In the genomic region with DNA sequence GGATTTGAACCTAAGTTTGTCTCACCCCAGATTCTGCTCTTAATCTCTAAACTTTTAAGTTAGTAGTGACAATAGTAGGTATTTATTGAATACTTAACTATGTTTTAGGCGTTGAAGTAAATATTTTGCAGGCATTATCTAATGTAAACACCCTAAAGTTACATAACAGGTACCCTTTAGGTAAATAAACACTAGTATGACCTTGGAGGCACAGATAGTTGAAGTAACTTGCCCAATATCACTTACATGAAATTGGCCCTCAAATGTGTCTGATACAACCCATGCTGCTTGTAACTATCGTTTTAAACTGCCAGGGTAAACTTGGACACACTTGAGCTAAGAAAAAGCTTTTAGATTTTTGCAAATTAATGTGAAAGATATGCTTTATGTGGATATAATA, we compare ENCODE assay signal across 29 cellular contexts. TPM values are rescaled to one million over a fixed set of nuclear protein-coding genes. Genes with fewer than 3 reads are reported as not detected.
DNase-seq lines count a peak whose midpoint lies in the region; ATAC-seq, FAIRE-seq and TF ChIP-seq lines count a peak whose summit lies in the region.
"Had no signal": no experiment of that assay in that cellular context is flagged by ENCODE, and none has a peak within 500 bp of the region (broad histone marks: within the 10 kb centered on the region; RNA-seq: fewer than 3 reads in every experiment).

No MANE protein-coding gene starts in this region.

- H3F3A ChIP-seq in DOHH2 (ENCODE audit: control insufficient read depth, insufficient read depth) (no peaks in the 10 kb centered on the region), OCI-LY1 (ENCODE audit: insufficient read depth, low read length) (no peaks in the 10 kb centered on the region)

- SMC1A ChIA-PET in GM12878 (lab: Charles Lee; ENCODE audit: uncharacterized antibody, unreplicated experiment) = interaction anchor here (2.2 kb wide), 1 partner anchor 37 kb away, joined by 8 read pairs; no protein-coding TSS in a partner anchor

- TF ChIP-seq POLR2A in GM12878 (IDR thresholded peaks at IDR 0.05; ENCODE audit: low read depth, low read length) = no peak
- TF ChIP-seq POLR2A in GM12891 (IDR thresholded peaks at IDR 0.05; ENCODE audit: low read depth, low read length) = no peak
- no peak for TF ChIP-seq POLR2A in gastrocnemius medialis (IDR thresholded peaks at IDR 0.05)

- ATAC-seq in GM12878 = no peak
- ATAC-seq in gastrocnemius medialis = no peak
- ATAC-seq: CD8-positive, alpha-beta T cell had no signal

- H4K20me1 ChIP-seq in DOHH2 (ENCODE audit: control insufficient read depth, insufficient read depth, low read depth, low read length) (no peaks in the 10 kb centered on the region), OCI-LY1 (ENCODE audit: insufficient read depth, low read length) (no peaks in the 10 kb centered on the region), GM12878 (ENCODE audit: control insufficient read depth, insufficient read depth) (no peaks in the 10 kb centered on the region)

- H3K9me2 ChIP-seq in DOHH2 (replicated peaks; ENCODE audit: control insufficient read depth, low read length) (no peaks in the 10 kb centered on the region), OCI-LY1 (ENCODE audit: low read depth, low read length) (no peaks in the 10 kb centered on the region)

- TF ChIP-seq CTCF in DOHH2 (IDR thresholded peaks at IDR 0.05; ENCODE audit: low read depth, low read length, poor library complexity, severe bottlenecking) = no peak
- no peak for TF ChIP-seq CTCF in OCI-LY1 (IDR thresholded peaks at IDR 0.05; ENCODE audit: low read length)
- no peak for TF ChIP-seq CTCF in GM12878 (IDR thresholded peaks at IDR 0.05 in 2 of 3, conservative IDR thresholded peaks at IDR 0.05 in 1 of 3; ENCODE audit: control insufficient read depth in 2 of 3, extremely low read depth in 1 of 3, insufficient read depth in 1 of 3, low read depth in 3 of 3, low read length in 3 of 3)
- TF ChIP-seq CTCF in liver (IDR thresholded peaks at IDR 0.05; ENCODE audit: low read depth, low read length, missing input control) = no peak
- no peak for TF ChIP-seq CTCF in gastrocnemius medialis (IDR thresholded peaks at IDR 0.05 in 4 of 5, conservative IDR thresholded peaks at IDR 0.05 in 1 of 5)

- FAIRE-seq in GM12878 (lab: Jason Lieb, UNC) (no peak), GM12891 (lab: Jason Lieb, UNC) (no peak)
- FAIRE-seq: A204.1, H1, HTR-8/SVneo had no signal

- H3K4me3 ChIP-seq in DOHH2 (ENCODE audit: low read length) (no peak overlapping the region), OCI-LY1 (ENCODE audit: low read depth, low read length, poor library complexity, severe bottlenecking) (no peak overlapping the region), GM12878 (no peak overlapping the region), liver (ENCODE audit: low read depth in 1 of 3, low read length in 3 of 3) (no peak overlapping the region), gastrocnemius medialis (no peak overlapping the region)
- H3K4me3 ChIP-seq: BLaER1 treated with 17β-estradiol and CSF1 and Interleukin-3, amounts not matched to agents 10 nM and 100 nM; SJSA1 had no signal

- peaks cover 24% of the 10 kb centered on the region for H3K4me1 ChIP-seq in DOHH2 (ENCODE audit: control insufficient read depth, low read length)
- H3K4me1 ChIP-seq in OCI-LY1 (ENCODE audit: insufficient read depth, low read length, severe bottlenecking) = peaks cover 20% of the 10 kb centered on the region
- H3K4me1 ChIP-seq in GM12878 (ENCODE audit: control insufficient read depth, insufficient read depth, low read length) = no peaks in the 10 kb centered on the region
- peaks cover 0 to 25% (median 9%) of the 10 kb centered on the region in 4 donors for H3K4me1 ChIP-seq in liver (ENCODE audit: control insufficient read depth in 4 of 4, insufficient read depth in 4 of 4, low read length in 3 of 4)
- peaks cover 0 to 4% of the 10 kb centered on the region in 2 donors for H3K4me1 ChIP-seq in gastrocnemius medialis

- 61% methylated on average over 2 of the region's 2 CpGs for WGBS in GM12878 (ENCODE audit: insufficient coverage, insufficient replicate concordance, low lambda C conversion rate, missing lambda C conversion rate)
- 18% methylated on average over 2 of the region's 2 CpGs for WGBS in liver

- H3K9me3 ChIP-seq in DOHH2 (ENCODE audit: control insufficient read depth, insufficient read depth, low read length) (no peaks in the 10 kb centered on the region), OCI-LY1 (ENCODE audit: low read length) (no peaks in the 10 kb centered on the region), GM12878 (replicated peaks; ENCODE audit: control insufficient read depth, insufficient read depth, low read length) (no peaks in the 10 kb centered on the region), liver (ENCODE audit: control insufficient read depth in 4 of 4, low read length in 3 of 4) (no peaks in the 10 kb centered on the region), gastrocnemius medialis (no peaks in the 10 kb centered on the region)
- H3K9me3 ChIP-seq: BLaER1 treated with 17β-estradiol and CSF1 and Interleukin-3, amounts not matched to agents 10 nM and 100 nM; Caco-2; SJSA1 had no signal

- POLR2A ChIA-PET in GM12878 (lab: Charles Lee) = no interaction called here

- H3K9ac ChIP-seq in OCI-LY1 (ENCODE audit: low read length) = no peak overlapping the region; the same call in 1 of the 2 replicates
- no peak overlapping the region for H3K9ac ChIP-seq in GM12878 (ENCODE audit: control insufficient read depth, insufficient read depth, low read length)
- no peak overlapping the region for H3K9ac ChIP-seq in liver (ENCODE audit: low read depth in 1 of 2, low read length in 2 of 2)
- H3K9ac ChIP-seq: BLaER1 treated with 17β-estradiol and CSF1 and Interleukin-3, amounts not matched to agents 10 nM and 100 nM had no signal

- RAD21 ChIA-PET in GM12878 (lab: Charles Lee; ENCODE audit: unreplicated experiment) = no interaction called here

- H3K27ac ChIP-seq in DOHH2 (ENCODE audit: low read depth, low read length) = no peak overlapping the region
- H3K27ac ChIP-seq in OCI-LY1 (ENCODE audit: low read depth, low read length, poor library complexity, severe bottlenecking) = no peak overlapping the region
- no peak overlapping the region for H3K27ac ChIP-seq in GM12878 (ENCODE audit: control insufficient read depth, insufficient read depth)
- H3K27ac ChIP-seq in liver (ENCODE audit: low read depth in 1 of 2, low read length in 2 of 2) = peak overlapping the region in 1 of 2 donors; percentile 28
- H3K27ac ChIP-seq in gastrocnemius medialis = no peak overlapping the region
- H3K27ac ChIP-seq: BLaER1 treated with 17β-estradiol and CSF1 and Interleukin-3, amounts not matched to agents 10 nM and 100 nM; SJSA1 had no signal

- H3K79me2 ChIP-seq in DOHH2 (ENCODE audit: control insufficient read depth, low read length) (peaks cover 72% of the 10 kb centered on the region), OCI-LY1 (ENCODE audit: insufficient read depth, low read length) (peaks cover 56% of the 10 kb centered on the region), GM12878 (ENCODE audit: control insufficient read depth, insufficient read depth, low read length) (peaks cover 37% of the 10 kb centered on the region)

- DNase-seq in GM12878 (ENCODE audit: low read depth, low spot score) (no peak), GDM1 (lab: John Stamatoyannopoulos, UW) (no peak), GOT3 (lab: John Stamatoyannopoulos, UW) (no peak), GM12891 (ENCODE audit: insufficient read length, low spot score) (no peak), gastrocnemius medialis (no peak)
- DNase-seq: Caco-2; CD8-positive, alpha-beta T cell; DMS79; HCEC 1CT; IMR-90; KG1; MM.1S; NCI-H1048; NCI-H1417; NCI-H1694 treated with DMSO at 0.1 percent for 48 hours; NCI-H2081; NCI-H226; NCI-H510A; NCI-H69; Right ventricle myocardium superior; RPMI8226 had no signal

- H3K27me3 ChIP-seq in DOHH2 (ENCODE audit: control insufficient read depth, low read length) = no peaks in the 10 kb centered on the region
- no peaks in the 10 kb centered on the region for H3K27me3 ChIP-seq in OCI-LY1 (ENCODE audit: insufficient read depth, low read length)
- no peaks in the 10 kb centered on the region for H3K27me3 ChIP-seq in GM12878 (replicated peaks in 1 of 2; ENCODE audit: control insufficient read depth in 2 of 2, insufficient read depth in 2 of 2, low read length in 1 of 2)
- no peaks in the 10 kb centered on the region for H3K27me3 ChIP-seq in liver (ENCODE audit: control insufficient read depth in 4 of 4, insufficient read depth in 4 of 4, low read length in 3 of 4)
- H3K27me3 ChIP-seq in gastrocnemius medialis = no peaks in the 10 kb centered on the region
- H3K27me3 ChIP-seq: SJSA1 had no signal

- H3K4me2 ChIP-seq in DOHH2 (ENCODE audit: low read length) (peak overlapping the region; percentile 14; the same call in 1 of the 2 replicates), OCI-LY1 (ENCODE audit: low read length) (peak overlapping the region; percentile 41), GM12878 (ENCODE audit: control insufficient read depth, insufficient read depth) (0 out of 2 replicates have a peak overlapping the region, but pooled peaks have one; percentile 5)
- H3K4me2 ChIP-seq: BLaER1 treated with 17β-estradiol and CSF1 and Interleukin-3, amounts not matched to agents 10 nM and 100 nM had no signal

- H2AFZ ChIP-seq in OCI-LY1 (ENCODE audit: low read length) = no peak overlapping the region
- no peak overlapping the region for H2AFZ ChIP-seq in GM12878 (ENCODE audit: control insufficient read depth, low read depth, low read length)

- BruUV-seq in GM12878 (replicated peaks; lab: Mats Ljungman, UMichigan) = no TSS peak

- H3K36me3 ChIP-seq in DOHH2 (ENCODE audit: control insufficient read depth, low read length) (peaks cover 7% of the 10 kb centered on the region; the same call in 1 of the 2 replicates), OCI-LY1 (ENCODE audit: insufficient read depth, low read length) (peaks cover 3% of the 10 kb centered on the region; the same call in 1 of the 2 replicates), GM12878 (ENCODE audit: control insufficient read depth in 2 of 2, insufficient read depth in 2 of 2, low read length in 1 of 2) (no peaks in the 10 kb centered on the region), liver (ENCODE audit: control insufficient read depth in 4 of 4, insufficient read depth in 3 of 4, low read depth in 1 of 4, low read length in 3 of 4) (no peaks in the 10 kb centered on the region), gastrocnemius medialis (no peaks in the 10 kb centered on the region)
- H3K36me3 ChIP-seq: BLaER1 treated with 17β-estradiol and CSF1 and Interleukin-3, amounts not matched to agents 10 nM and 100 nM had no signal

- intact Hi-C loops in GM12878 (cut with micrococcal nuclease; ENCODE audit: unreplicated experiment) (no loop called here), gastrocnemius medialis (cut with DNase I; ENCODE audit: low total_unique reads) (no loop called here)

- in situ Hi-C loops in GM12878 (cut with MboI) = no loop called here
- in situ Hi-C loops in gastrocnemius medialis (cut with MboI; ENCODE audit: low sequenced_read_pairs in 4 of 4) = no loop called here

- TF ChIP-seq EP300 in GM12878 (IDR thresholded peaks at IDR 0.05; ENCODE audit: borderline replicate concordance in 1 of 2, control insufficient read depth in 1 of 2, low read depth in 2 of 2, low read length in 2 of 2) = no peak

- CTCF ChIA-PET in GM12878 (lab: Yijun Ruan, JAX) = no interaction called here

- TF ChIP-seq RAD21 in GM12878 (IDR thresholded peaks at IDR 0.05; ENCODE audit: insufficient read depth, low read depth, low read length) (no peak), liver (IDR thresholded peaks at IDR 0.05) (no peak)

RNA-seq across cellular contexts. Expression of a gene that starts 3.0 kb away (rescaled TPM):
- total RNA-seq in GM12878 (2013; cell fraction: nucleolus; rRNA removed) = 7.5 and 9.7 TPM in 2 replicates
- total RNA-seq in GM12878 (2014; rRNA removed) = 19.3 and 20.8 TPM in 2 replicates
- 33.3 and 34.8 TPM in 2 replicates for total RNA-seq in GM12878 (2014; rRNA removed; fragmentation: Illumina TruSeq; extraction: Trizol)
- 65.4 and 66.3 TPM in 2 replicates for total RNA-seq in GM12878 (2021)
- polyA plus RNA-seq in GM12878 (2011; ENCODE audit: low read depth) = 37.3 TPM
- polyA plus RNA-seq in GM12878 (2011; rRNA removed) = 80.8 and 96.3 TPM in 2 replicates
- polyA plus RNA-seq in GM12878 (2011; cell fraction: cytosol; rRNA removed) = 25.7 and 28.1 TPM in 2 replicates
- 22.5 and 28.8 TPM in 2 replicates for polyA plus RNA-seq in GM12878 (2011; cell fraction: nucleus; rRNA removed)
- polyA plus RNA-seq in GM12878 (2012) = 50.8 and 62.6 TPM in 2 replicates
- polyA plus RNA-seq in GM12878 (2014; fragmentation: Illumina TruSeq; extraction: Trizol) = 110 and 124 TPM in 2 replicates
- polyA plus RNA-seq in GM12878 (2014; fragmentation: Nextera tagmentation; extraction: Ambion mirVana) = 100 to 1,000 TPM; 105 to 111 TPM
- polyA plus RNA-seq in GM12878 (2014; rRNA removed) = 69.6 and 72.5 TPM in 2 replicates
- 100 to 1,000 TPM; 152 to 161 TPM for polyA plus RNA-seq in GM12878 (2016; fragmentation: Nextera tagmentation; extraction: Ambion mirVana)
- 15.1 and 43.8 TPM in 2 replicates for polyA minus RNA-seq in GM12878 (2011; rRNA and poly(A)+ RNA removed)
- polyA minus RNA-seq in GM12878 (2011; cell fraction: cytosol; rRNA and poly(A)+ RNA removed) = 13.0 and 23.5 TPM in 2 replicates
- polyA minus RNA-seq in GM12878 (2011; cell fraction: nucleus; rRNA and poly(A)+ RNA removed) = 8.1 and 9.3 TPM in 2 replicates
- total RNA-seq in liver = 10 to 100 TPM in 1 of 2 donors, 1 to 10 TPM in 1; 5.7 to 18.4 TPM
- 10 to 100 TPM; 11.4 to 12.7 TPM for polyA plus RNA-seq in liver
- polyA plus RNA-seq in GM12891 (2012; ENCODE audit: low read depth, missing spikeins) = 76.7 TPM
- 1 to 10 TPM; 3.0 to 8.8 (median 6.5) TPM for total RNA-seq in gastrocnemius medialis
